In the genomic region with DNA sequence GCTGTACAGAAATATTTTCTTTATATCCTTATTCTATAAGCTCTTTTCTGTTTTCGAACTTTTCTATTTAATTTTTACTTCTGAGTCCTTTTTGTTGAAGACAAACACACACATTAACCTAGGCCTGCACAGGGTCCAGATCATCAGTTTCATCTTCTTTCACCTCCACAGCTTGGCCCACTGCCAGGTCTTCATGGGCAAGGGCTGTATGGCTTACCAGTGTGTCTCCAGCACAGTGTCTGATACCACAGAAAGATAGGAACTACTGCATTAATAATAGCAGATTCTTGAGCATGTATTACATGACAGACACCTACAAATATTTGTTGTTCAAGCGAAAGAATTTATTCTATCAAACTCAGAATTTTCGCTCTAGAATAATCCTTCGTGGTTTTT, we compare ENCODE assay signal across 9 cellular contexts. TPM values are rescaled to one million over a fixed set of nuclear protein-coding genes. Genes with fewer than 3 reads are reported as not detected.
DNase-seq lines count a peak whose midpoint lies in the region; ATAC-seq and TF ChIP-seq lines count a peak whose summit lies in the region.
"Had no signal": no experiment of that assay in that cellular context is flagged by ENCODE, and none has a peak within 500 bp of the region (broad histone marks: within the 10 kb centered on the region; RNA-seq: fewer than 3 reads in every experiment).

No MANE protein-coding gene starts in this region.

- H3K4me1 Mint-ChIP-seq in natural killer cell treated with Interleukin-12 subunit alpha and Interleukin-12 subunit beta and Interleukin-15 and Interleukin-18, amount 100 ng/mL, for 72 hours (ENCODE audit: low read depth in 2 of 2), result peaks cover 47 to 55% of the 10 kb centered on the region in 2 donors

- peak overlapping the region; percentile 32 for H3K4me3 Mint-ChIP-seq in natural killer cell treated with Interleukin-12 subunit alpha and Interleukin-12 subunit beta and Interleukin-15 and Interleukin-18, amount 100 ng/mL, for 72 hours
- H3K4me3 Mint-ChIP-seq: T-helper 1 cell treated with Interleukin-12 subunit alpha and Interleukin-12 subunit beta and Interleukin-4 antibody, amounts not matched to agents 30 μg/mL and 1 μg/mL, for 36 hours had no signal

- H3K27me3 Mint-ChIP-seq in natural killer cell treated with Interleukin-12 subunit alpha and Interleukin-12 subunit beta and Interleukin-15 and Interleukin-18, amount 100 ng/mL, for 72 hours, result no peaks in the 10 kb centered on the region

- H3K27ac Mint-ChIP-seq in natural killer cell treated with Interleukin-12 subunit alpha and Interleukin-12 subunit beta and Interleukin-15 and Interleukin-18, amount 100 ng/mL, for 72 hours, result no peak overlapping the region
- H3K27ac Mint-ChIP-seq: T-helper 1 cell treated with Interleukin-12 subunit alpha and Interleukin-12 subunit beta and Interleukin-4 antibody, amounts not matched to agents 30 μg/mL and 1 μg/mL, for 36 hours had no signal

- peak; percentile 4 for DNase-seq in activated T-helper 9 cell treated with anti-CD3 and anti-CD28 coated beads, Interleukin-2, amount 50 U/mL, for 16 hours (ENCODE audit: low read depth)
- DNase-seq in natural killer cell treated with Interleukin-12 subunit alpha and Interleukin-12 subunit beta and Interleukin-15 and Interleukin-18, amount 100 ng/mL, for 72 hours (ENCODE audit: low spot score), result no peak
- DNase-seq in HuH-7 (ENCODE audit: low spot score) (no peak), globus pallidus (ENCODE audit: low spot score) (no peak)
- DNase-seq: cerebellar nuclear complex had no signal

- H3K9me3 Mint-ChIP-seq in natural killer cell treated with Interleukin-12 subunit alpha and Interleukin-12 subunit beta and Interleukin-15 and Interleukin-18, amount 100 ng/mL, for 72 hours, result no peaks in the 10 kb centered on the region
- H3K9me3 Mint-ChIP-seq: T-helper 1 cell treated with Interleukin-12 subunit alpha and Interleukin-12 subunit beta and Interleukin-4 antibody, amounts not matched to agents 30 μg/mL and 1 μg/mL, for 36 hours had no signal

- ATAC-seq in GM18505 (IDR thresholded peaks at IDR 0.05; ENCODE audit: unreplicated experiment) (peak; percentile 56), HG03139 (IDR thresholded peaks at IDR 0.05; ENCODE audit: unreplicated experiment) (peak; percentile 45), GM18868 (IDR thresholded peaks at IDR 0.05; ENCODE audit: unreplicated experiment) (no peak)
- no peak for ATAC-seq in natural killer cell treated with Interleukin-12 subunit alpha and Interleukin-12 subunit beta and Interleukin-15 and Interleukin-18, amount 100 ng/mL, for 72 hours

- TF ChIP-seq POLR2A in GM18505 (IDR thresholded peaks at IDR 0.05; ENCODE audit: borderline replicate concordance, extremely low read depth, insufficient read depth, insufficient read length), result no peak

- H3K36me3 Mint-ChIP-seq in natural killer cell treated with Interleukin-12 subunit alpha and Interleukin-12 subunit beta and Interleukin-15 and Interleukin-18, amount 100 ng/mL, for 72 hours, result no peaks in the 10 kb centered on the region

RNA-seq across cellular contexts. Expression of a gene that starts 24.4 kb away (rescaled TPM):
- total RNA-seq in natural killer cell treated with Interleukin-12 subunit alpha and Interleukin-12 subunit beta and Interleukin-15 and Interleukin-18, amount 100 ng/mL, for 72 hours, result 100 to 1,000 TPM in 1 of 2 donors, 10 to 100 TPM in 1; 91.8 to 123 TPM

Comparison
In these comparisons a context has a peak if more than half of its experiments do, and no peak if none do; other contexts are left out.
1. ATAC-seq: peak in GM18505 (single experiment) and HG03139 (single experiment); none in natural killer cell treated with Interleukin-12 subunit alpha and Interleukin-12 subunit beta and Interleukin-15 and Interleukin-18, amount 100 ng/mL, for 72 hours (0 of 2) and GM18868 (single experiment).